Comparison of ENCODE assay signal across 7 cellular contexts in genomic region chr9:118059520-118060278, GRCh38.
DNase-seq lines count a peak whose midpoint lies in the region; ATAC-seq, FAIRE-seq and TF ChIP-seq lines count a peak whose summit lies in the region.

No MANE protein-coding gene starts in this region.

- DNase-seq in ELF-1 (ENCODE audit: low read depth, low spot score) (peak; percentile 2), Karpas-422 (peak; percentile 54), astrocyte (ENCODE audit: low read depth) (peak; percentile 2), H7 (no peak), psoas muscle (no peak), NCI-H1048 (lab: John Stamatoyannopoulos, UW) (no peak)

- H4K20me1 ChIP-seq in Karpas-422 (ENCODE audit: insufficient read depth, low read depth, low read length) (no peaks in the 10 kb centered on the region), astrocyte (ENCODE audit: insufficient read depth, low read length) (no peaks in the 10 kb centered on the region)

- no peaks in the 10 kb centered on the region for H3K79me2 ChIP-seq in Karpas-422 (ENCODE audit: low read length)
- H3K79me2 ChIP-seq in astrocyte (ENCODE audit: insufficient read depth, low read length) = no peaks in the 10 kb centered on the region

- H3K4me2 ChIP-seq in Karpas-422 (ENCODE audit: low read depth, low read length, poor library complexity, severe bottlenecking) (no peak overlapping the region), astrocyte (ENCODE audit: low read length) (no peak overlapping the region)

- H3K4me3 ChIP-seq in Karpas-422 (ENCODE audit: low read length) (no peak overlapping the region), astrocyte (ENCODE audit: insufficient read depth, low read depth, low read length) (no peak overlapping the region), liver (ENCODE audit: low read depth in 1 of 3, low read length in 3 of 3) (no peak overlapping the region), H7 (ENCODE audit: insufficient read depth, low read depth, low read length) (no peak overlapping the region), psoas muscle (no peak overlapping the region)

- H3K9ac ChIP-seq in Karpas-422 (ENCODE audit: low read length) (no peak overlapping the region), astrocyte (ENCODE audit: low read length) (no peak overlapping the region), liver (ENCODE audit: low read depth in 1 of 2, low read length in 2 of 2) (no peak overlapping the region)

- no peaks in the 10 kb centered on the region for H3K36me3 ChIP-seq in Karpas-422 (ENCODE audit: insufficient read depth, low read length)
- no peaks in the 10 kb centered on the region for H3K36me3 ChIP-seq in astrocyte (ENCODE audit: insufficient read depth, low read length)
- no peaks in the 10 kb centered on the region for H3K36me3 ChIP-seq in liver (ENCODE audit: control insufficient read depth in 4 of 4, insufficient read depth in 3 of 4, low read depth in 1 of 4, low read length in 3 of 4)
- no peaks in the 10 kb centered on the region for H3K36me3 ChIP-seq in H7 (replicated peaks; ENCODE audit: control insufficient read depth, insufficient read depth, low read length)
- no peaks in the 10 kb centered on the region for H3K36me3 ChIP-seq in psoas muscle (ENCODE audit: insufficient read depth in 1 of 2, low read depth in 1 of 2)

- H3K9me3 ChIP-seq in Karpas-422 (ENCODE audit: low read length) (peaks cover 34% of the 10 kb centered on the region), astrocyte (ENCODE audit: insufficient read depth, low read depth, low read length) (no peaks in the 10 kb centered on the region), liver (ENCODE audit: control insufficient read depth in 4 of 4, low read length in 3 of 4) (no peaks in the 10 kb centered on the region), psoas muscle (no peaks in the 10 kb centered on the region)

- WGBS in liver = 20% methylated on average over 10 of the region's 10 CpGs
- 15% methylated on average over 10 of the region's 10 CpGs for WGBS in psoas muscle, 3 donors

- ATAC-seq in psoas muscle = no peak

- H3K36me3 Mint-ChIP-seq in astrocyte (ENCODE audit: low read depth, unreplicated experiment) = no peaks in the 10 kb centered on the region

- H3K27ac ChIP-seq in Karpas-422 (ENCODE audit: low read length) (no peak overlapping the region), astrocyte (ENCODE audit: low read depth, low read length) (no peak overlapping the region), liver (ENCODE audit: low read depth in 1 of 2, low read length in 2 of 2) (no peak overlapping the region), psoas muscle (no peak overlapping the region)

- H3K4me1 Mint-ChIP-seq in astrocyte (ENCODE audit: low read depth, unreplicated experiment) = no peaks in the 10 kb centered on the region

- H3K27ac Mint-ChIP-seq in astrocyte (ENCODE audit: unreplicated experiment) = no peak overlapping the region

- no peaks in the 10 kb centered on the region for H3K9me3 Mint-ChIP-seq in astrocyte (ENCODE audit: unreplicated experiment)

- no peaks in the 10 kb centered on the region for H3K27me3 Mint-ChIP-seq in astrocyte (ENCODE audit: low read depth, unreplicated experiment)

- FAIRE-seq in astrocyte (lab: Jason Lieb, UNC) = no peak

- no peak for TF ChIP-seq CTCF in astrocyte (IDR thresholded peaks at IDR 0.05; ENCODE audit: insufficient read depth, low read depth, low read length)
- no peak for TF ChIP-seq CTCF in liver (IDR thresholded peaks at IDR 0.05; ENCODE audit: low read depth, low read length, missing input control)
- TF ChIP-seq CTCF in psoas muscle (IDR thresholded peaks at IDR 0.05) = no peak

- intact Hi-C loops in psoas muscle (cut with DNase I) = no loop called here

- TF ChIP-seq RAD21 in liver (IDR thresholded peaks at IDR 0.05) = no peak

- no peaks in the 10 kb centered on the region for H3K9me2 ChIP-seq in Karpas-422 (replicated peaks; ENCODE audit: insufficient read depth, low read length)

- no peaks in the 10 kb centered on the region for H3K27me3 ChIP-seq in Karpas-422 (ENCODE audit: low read length)
- no peaks in the 10 kb centered on the region for H3K27me3 ChIP-seq in astrocyte (ENCODE audit: insufficient read depth, low read length)
- no peaks in the 10 kb centered on the region for H3K27me3 ChIP-seq in liver (ENCODE audit: control insufficient read depth in 4 of 4, insufficient read depth in 4 of 4, low read length in 3 of 4)
- H3K27me3 ChIP-seq in H7 (ENCODE audit: control insufficient read depth, insufficient read depth, low read length) = no peaks in the 10 kb centered on the region
- H3K27me3 ChIP-seq in psoas muscle (ENCODE audit: insufficient read depth in 3 of 3, low read length in 2 of 3) = no peaks in the 10 kb centered on the region

- no peak overlapping the region for H3K4me3 Mint-ChIP-seq in astrocyte (ENCODE audit: unreplicated experiment)

- H2AFZ ChIP-seq in Karpas-422 (ENCODE audit: low read length) (no peak overlapping the region), astrocyte (ENCODE audit: low read depth, low read length) (no peak overlapping the region)

- H3K4me1 ChIP-seq in Karpas-422 (ENCODE audit: low read length) (no peaks in the 10 kb centered on the region), astrocyte (ENCODE audit: insufficient read depth, low read length) (no peaks in the 10 kb centered on the region), liver (ENCODE audit: control insufficient read depth in 4 of 4, insufficient read depth in 4 of 4, low read length in 3 of 4) (no peaks in the 10 kb centered on the region), psoas muscle (no peaks in the 10 kb centered on the region)

TF ChIP-seq in liver, 16 proteins besides CTCF, POLR2A, EP300 and RAD21:
- TF ChIP-seq REST (IDR thresholded peaks at IDR 0.05) (peak; percentile 99), HNF4A (conservative IDR thresholded peaks at IDR 0.05) (no peak), ATF3 (IDR thresholded peaks at IDR 0.05) (no peak), HNF4G (IDR thresholded peaks at IDR 0.05) (no peak), TAF1 (conservative IDR thresholded peaks at IDR 0.05) (no peak)

Comparison
In these comparisons a context has a peak if more than half of its experiments do, and no peak if none do; other contexts are left out.
1. DNase-seq: peak in ELF-1 (single experiment), Karpas-422 (single experiment) and astrocyte (single experiment); none in H7 (single experiment), psoas muscle (0 of 2) and NCI-H1048 (single experiment).